9 cellular contexts compared by ENCODE assay signal in genomic region chr1:28928306-28928987, GRCh38. TPM values are rescaled to one million over a fixed set of nuclear protein-coding genes. Genes with fewer than 3 reads are reported as not detected.
DNase-seq lines count a peak whose midpoint lies in the region; TF ChIP-seq lines count a peak whose summit lies in the region.
"Had no signal": no experiment of that assay in that cellular context is flagged by ENCODE, and none has a peak within 500 bp of the region (broad histone marks: within the 10 kb centered on the region; RNA-seq: fewer than 3 reads in every experiment).

No MANE protein-coding gene starts in this region.

- WGBS in transverse colon (ENCODE audit: low coverage in 1 of 2), 2 donors: 32 to 40% methylated on average over 1 to 2 of the region's 2 CpGs

- CTCF ChIA-PET in activated naive CD4-positive, alpha-beta T cell treated with anti-CD3 and anti-CD28 coated beads for 36 hours (lab: Charles Lee): no interaction called here

- H3K4me3 Mint-ChIP-seq in activated naive CD4-positive, alpha-beta T cell treated with anti-CD3 and anti-CD28 coated beads for 36 hours: peak overlapping the region; percentile 44
- peak overlapping the region; percentile 74 for H3K4me3 Mint-ChIP-seq in T-helper 2 cell treated with Interferon-gamma antibody and Interleukin-4, amounts not matched to agents 5 μg/mL and 100 μg/mL, for 36 hours

- no peaks in the 10 kb centered on the region for H3K27me3 ChIP-seq in transverse colon

- peak overlapping the region; percentile 75 to 84 (median 81) for H3K27ac ChIP-seq in transverse colon

- no peaks in the 10 kb centered on the region for H3K27me3 Mint-ChIP-seq in activated naive CD4-positive, alpha-beta T cell treated with anti-CD3 and anti-CD28 coated beads for 36 hours (ENCODE audit: low read depth)
- no peaks in the 10 kb centered on the region for H3K27me3 Mint-ChIP-seq in T-helper 2 cell treated with Interferon-gamma antibody and Interleukin-4, amounts not matched to agents 5 μg/mL and 100 μg/mL, for 36 hours (ENCODE audit: low read depth)

- peaks cover 19 to 53% (median 32%) of the 10 kb centered on the region in 4 donors for H3K4me1 ChIP-seq in transverse colon

- H3K36me3 ChIP-seq in transverse colon: no peaks in the 10 kb centered on the region

- no peaks in the 10 kb centered on the region for H3K36me3 Mint-ChIP-seq in activated naive CD4-positive, alpha-beta T cell treated with anti-CD3 and anti-CD28 coated beads for 36 hours (ENCODE audit: low read depth)
- peaks cover 3% of the 10 kb centered on the region for H3K36me3 Mint-ChIP-seq in T-helper 2 cell treated with Interferon-gamma antibody and Interleukin-4, amounts not matched to agents 5 μg/mL and 100 μg/mL, for 36 hours (ENCODE audit: low read depth)

- intact Hi-C loops in activated naive CD4-positive, alpha-beta T cell treated with anti-CD3 and anti-CD28 coated beads for 36 hours (cut with micrococcal nuclease): no loop called here
- intact Hi-C loops in transverse colon (cut with DNase I; ENCODE audit: low total_unique reads): no loop called here

- H3K9me3 Mint-ChIP-seq in activated naive CD4-positive, alpha-beta T cell treated with anti-CD3 and anti-CD28 coated beads for 36 hours: no peaks in the 10 kb centered on the region
- H3K9me3 Mint-ChIP-seq in T-helper 2 cell treated with Interferon-gamma antibody and Interleukin-4, amounts not matched to agents 5 μg/mL and 100 μg/mL, for 36 hours: no peaks in the 10 kb centered on the region

- H3K9me3 ChIP-seq in transverse colon: no peaks in the 10 kb centered on the region

- TF ChIP-seq CTCF in transverse colon (IDR thresholded peaks at IDR 0.05): no peak

- no peak for TF ChIP-seq POLR2A in transverse colon (IDR thresholded peaks at IDR 0.05)

- TF ChIP-seq EP300 in transverse colon (IDR thresholded peaks at IDR 0.05; ENCODE audit: low read depth): no peak

- peak overlapping the region in 1 of 4 donors; percentile 0 for H3K4me3 ChIP-seq in transverse colon

- DNase-seq in activated naive CD4-positive, alpha-beta T cell treated with anti-CD3 and anti-CD28 coated beads for 36 hours: no peak
- no peak for DNase-seq in activated naive CD4-positive, alpha-beta T cell (lab: John Stamatoyannopoulos, UW)
- DNase-seq in T-helper 2 cell treated with Interferon-gamma antibody and Interleukin-4, amounts not matched to agents 5 μg/mL and 100 μg/mL, for 36 hours (ENCODE audit: low spot score): no peak
- DNase-seq in left kidney (ENCODE audit: low read depth, low spot score) (peak; percentile 43), transverse colon (no peak), hepatic stellate cell (ENCODE audit: low spot score) (no peak), activated gamma-delta T cell (lab: John Stamatoyannopoulos, UW) (no peak), T1000 (lab: John Stamatoyannopoulos, UW) (no peak)
- DNase-seq: Calu3 had no signal

- peak overlapping the region; percentile 76 for H3K27ac Mint-ChIP-seq in activated naive CD4-positive, alpha-beta T cell treated with anti-CD3 and anti-CD28 coated beads for 36 hours
- H3K27ac Mint-ChIP-seq in T-helper 2 cell treated with Interferon-gamma antibody and Interleukin-4, amounts not matched to agents 5 μg/mL and 100 μg/mL, for 36 hours: peak overlapping the region; percentile 89

- in situ Hi-C loops in transverse colon (cut with MboI; ENCODE audit: low pct_ligation_motif_present in 1 of 4, low pct_unique_long_range_greater_than_20kb in 1 of 4, low sequenced_read_pairs in 3 of 4): no loop called here

- H3K4me1 Mint-ChIP-seq in activated naive CD4-positive, alpha-beta T cell treated with anti-CD3 and anti-CD28 coated beads for 36 hours (ENCODE audit: low read depth): peaks cover 72% of the 10 kb centered on the region
- peaks cover 43% of the 10 kb centered on the region for H3K4me1 Mint-ChIP-seq in T-helper 2 cell treated with Interferon-gamma antibody and Interleukin-4, amounts not matched to agents 5 μg/mL and 100 μg/mL, for 36 hours (ENCODE audit: low read depth)

RNA-seq across cellular contexts. Expression of gene EPB41, which starts 14.1 kb away (rescaled TPM):
- 100 to 1,000 TPM in 1 of 2 experiments, 10 to 100 TPM in 1; 97.4 to 100 TPM for total RNA-seq in activated naive CD4-positive, alpha-beta T cell treated with anti-CD3 and anti-CD28 coated beads for 36 hours
- 100 to 1,000 TPM in 1 of 4 donors, 10 to 100 TPM in 3; 71.6 to 117 (median 92.6) TPM for total RNA-seq in transverse colon
